ENCODE assay signal across 9 cellular contexts in genomic region chr14:61471297-61471980, GRCh38.
DNase-seq lines count a peak whose midpoint lies in the region; ATAC-seq lines count a peak whose summit lies in the region.
"Had no signal": no experiment of that assay in that cellular context is flagged by ENCODE, and none has a peak within 500 bp of the region (broad histone marks: within the 10 kb centered on the region; RNA-seq: fewer than 3 reads in every experiment).

No MANE protein-coding gene starts in this region.

- peaks cover 66% of the 10 kb centered on the region for H3K4me1 Mint-ChIP-seq in activated T-helper 2 cell treated with anti-CD3 and anti-CD28 coated beads, Interferon-gamma antibody, Interleukin-2, Interleukin-4, amounts not matched to agents 10 μg/mL and 5 μg/mL and 100 μg/mL, durations not matched to agents 14 hours and 24 hours and 36 hours (ENCODE audit: low read depth)
- peaks cover 96% of the 10 kb centered on the region for H3K4me1 Mint-ChIP-seq in stimulated activated naive CD8-positive, alpha-beta T cell treated with anti-CD3 and anti-CD28 coated beads, Interleukin-15, amount 100 ng/mL, for 72 hours

- ATAC-seq in HG02885 (IDR thresholded peaks at IDR 0.05; ENCODE audit: poor library complexity, unreplicated experiment) (peak; percentile 4), left ventricle myocardium superior (peak; percentile 73), GM21515 (IDR thresholded peaks at IDR 0.05; ENCODE audit: unreplicated experiment) (no peak), HG03159 (IDR thresholded peaks at IDR 0.05; ENCODE audit: unreplicated experiment) (no peak)
- no peak for ATAC-seq in stimulated activated naive CD8-positive, alpha-beta T cell treated with anti-CD3 and anti-CD28 coated beads, Interleukin-15, amount 100 ng/mL, for 72 hours

- H3K9me3 Mint-ChIP-seq in activated T-helper 2 cell treated with anti-CD3 and anti-CD28 coated beads, Interferon-gamma antibody, Interleukin-2, Interleukin-4, amounts not matched to agents 10 μg/mL and 5 μg/mL and 100 μg/mL, durations not matched to agents 14 hours and 24 hours and 36 hours: no peaks in the 10 kb centered on the region
- H3K9me3 Mint-ChIP-seq in stimulated activated naive CD8-positive, alpha-beta T cell treated with anti-CD3 and anti-CD28 coated beads, Interleukin-15, amount 100 ng/mL, for 72 hours: no peaks in the 10 kb centered on the region

- peak overlapping the region; percentile 93 for H3K27ac Mint-ChIP-seq in activated T-helper 2 cell treated with anti-CD3 and anti-CD28 coated beads, Interferon-gamma antibody, Interleukin-2, Interleukin-4, amounts not matched to agents 10 μg/mL and 5 μg/mL and 100 μg/mL, durations not matched to agents 14 hours and 24 hours and 36 hours
- peak overlapping the region; percentile 92 to 95 for H3K27ac Mint-ChIP-seq in stimulated activated naive CD8-positive, alpha-beta T cell treated with anti-CD3 and anti-CD28 coated beads, Interleukin-15, amount 100 ng/mL, for 72 hours

- DNase-seq in activated T-helper 2 cell treated with anti-CD3 and anti-CD28 coated beads, Interferon-gamma antibody, Interleukin-2, Interleukin-4, amounts not matched to agents 10 μg/mL and 5 μg/mL and 100 μg/mL, durations not matched to agents 14 hours and 24 hours and 36 hours (ENCODE audit: low spot score): no peak
- DNase-seq in left ventricle myocardium superior (no peak), DMS79 (lab: John Stamatoyannopoulos, UW) (no peak), activated gamma-delta T cell treated with Interleukin-2 at 50 U/mL for 16 hours (no peak)
- DNase-seq in stimulated activated naive CD8-positive, alpha-beta T cell treated with anti-CD3 and anti-CD28 coated beads, Interleukin-15, amount 100 ng/mL, for 72 hours: no peak
- DNase-seq: GOT3 had no signal

- intact Hi-C loops in activated T-helper 2 cell treated with anti-CD3 and anti-CD28 coated beads, Interferon-gamma antibody, Interleukin-2, Interleukin-4, amounts not matched to agents 10 μg/mL and 5 μg/mL and 100 μg/mL, durations not matched to agents 14 hours and 24 hours and 36 hours (cut with micrococcal nuclease): no loop called here
- intact Hi-C loops in left ventricle myocardium superior (cut with micrococcal nuclease): loop anchor here (10.0 kb wide), 1 partner anchor 223 kb away; the partner anchor contains the start of gene HIF1A

- peak overlapping the region; percentile 83 for H3K4me3 Mint-ChIP-seq in activated T-helper 2 cell treated with anti-CD3 and anti-CD28 coated beads, Interferon-gamma antibody, Interleukin-2, Interleukin-4, amounts not matched to agents 10 μg/mL and 5 μg/mL and 100 μg/mL, durations not matched to agents 14 hours and 24 hours and 36 hours (ENCODE audit: low read depth)
- peak overlapping the region; percentile 86 to 88 for H3K4me3 Mint-ChIP-seq in stimulated activated naive CD8-positive, alpha-beta T cell treated with anti-CD3 and anti-CD28 coated beads, Interleukin-15, amount 100 ng/mL, for 72 hours

- peaks cover 59% of the 10 kb centered on the region for H3K36me3 Mint-ChIP-seq in activated T-helper 2 cell treated with anti-CD3 and anti-CD28 coated beads, Interferon-gamma antibody, Interleukin-2, Interleukin-4, amounts not matched to agents 10 μg/mL and 5 μg/mL and 100 μg/mL, durations not matched to agents 14 hours and 24 hours and 36 hours (ENCODE audit: low read depth)

- no peaks in the 10 kb centered on the region for H3K27me3 Mint-ChIP-seq in activated T-helper 2 cell treated with anti-CD3 and anti-CD28 coated beads, Interferon-gamma antibody, Interleukin-2, Interleukin-4, amounts not matched to agents 10 μg/mL and 5 μg/mL and 100 μg/mL, durations not matched to agents 14 hours and 24 hours and 36 hours (ENCODE audit: low read depth)
- H3K27me3 Mint-ChIP-seq in stimulated activated naive CD8-positive, alpha-beta T cell treated with anti-CD3 and anti-CD28 coated beads, Interleukin-15, amount 100 ng/mL, for 72 hours: no peaks in the 10 kb centered on the region

Comparison
In these comparisons a context has a peak if more than half of its experiments do, and no peak if none do; other contexts are left out.
1. ATAC-seq: peak in HG02885 (single experiment) and left ventricle myocardium superior (single experiment); none in stimulated activated naive CD8-positive, alpha-beta T cell treated with anti-CD3 and anti-CD28 coated beads, Interleukin-15, amount 100 ng/mL, for 72 hours (single experiment), GM21515 (single experiment) and HG03159 (single experiment).